11 cellular contexts compared by ENCODE assay signal in the genomic region with DNA sequence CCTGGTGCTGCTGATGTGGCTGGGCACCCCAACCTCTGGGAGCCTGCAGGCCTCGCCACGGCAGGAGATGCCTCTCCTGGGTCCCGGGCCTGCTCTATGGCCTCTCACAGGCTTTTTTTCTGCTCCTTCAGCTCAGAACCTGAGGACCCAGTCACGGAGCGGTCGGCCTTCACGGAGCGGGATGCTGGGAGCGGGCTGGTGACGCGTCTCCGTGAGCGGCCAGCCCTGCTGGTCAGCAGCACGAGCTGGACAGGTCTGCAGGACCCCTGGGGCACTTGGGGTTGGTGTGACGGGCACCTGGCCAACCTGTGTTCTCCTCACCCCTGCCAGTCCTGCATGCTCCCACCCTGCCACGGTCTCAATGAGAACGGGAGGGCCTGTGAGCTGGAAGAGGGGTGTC. TPM values are rescaled to one million over a fixed set of nuclear protein-coding genes. Genes with fewer than 3 reads are reported as not detected.
"Had no signal": no experiment of that assay in that cellular context is flagged by ENCODE, and none has a peak within 500 bp of the region (broad histone marks: within the 10 kb centered on the region; RNA-seq: fewer than 3 reads in every experiment).

No MANE protein-coding gene starts in this region.

- H3K4me1 ChIP-seq: HAP-1 had no signal

- H2AFZ ChIP-seq: GM23248, GM23338 had no signal

- H3K9me3 ChIP-seq: HAP-1 had no signal

- H3K4me3 ChIP-seq: GM23248, GM23338, HAP-1 had no signal

- H3K27ac ChIP-seq: GM23248 had no signal

- FAIRE-seq: H1, H54 had no signal

- ATAC-seq: GM23338, HCT116 had no signal

- DNase-seq: GM23248, GOT3, H7, H9, HCEC 1CT, HFFc6 had no signal

- H3K9ac ChIP-seq: GM23248 had no signal

- H3K4me2 ChIP-seq: GM23338 had no signal

RNA-seq across cellular contexts. Expression of gene C16orf89, which starts 12.9 kb away (rescaled TPM):
- total RNA-seq: GM23248, HFFc6 had no signal
- polyA plus RNA-seq: GM23248 had no signal
